In the genomic region with DNA sequence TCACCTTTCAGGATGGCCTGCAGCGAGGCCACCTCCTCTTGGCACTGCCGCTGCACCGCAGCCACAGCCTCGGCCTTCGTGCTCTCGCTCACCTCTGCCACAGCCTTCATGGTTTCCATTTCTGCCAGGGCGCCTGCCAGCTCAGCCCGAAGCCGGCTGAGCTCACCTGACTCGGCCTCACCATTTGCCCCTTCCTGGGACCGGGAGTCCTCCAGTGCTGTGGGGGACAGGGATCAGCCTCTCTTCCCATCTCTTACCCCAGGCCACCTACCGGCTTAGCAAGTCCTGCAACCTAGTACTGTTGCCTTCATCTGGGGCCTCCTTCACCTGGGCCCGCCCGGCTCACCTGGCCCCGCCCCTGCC, we compare ENCODE assay signal across 8 cellular contexts. TPM values are rescaled to one million over a fixed set of nuclear protein-coding genes. Genes with fewer than 3 reads are reported as not detected.
DNase-seq lines count a peak whose midpoint lies in the region; ATAC-seq and TF ChIP-seq lines count a peak whose summit lies in the region.

No MANE protein-coding gene starts in this region.

- H3K27ac ChIP-seq in SJCRH30, result no peak overlapping the region; the same call in 1 of the 2 replicates
- H3K27ac ChIP-seq in foreskin keratinocyte, result no peak overlapping the region
- no peak overlapping the region for H3K27ac ChIP-seq in smooth muscle cell (ENCODE audit: low read depth)

- peak overlapping the region; percentile 67 for H2AFZ ChIP-seq in smooth muscle cell (ENCODE audit: low read depth)

- 17% methylated on average over 10 of the region's 15 CpGs for WGBS in smooth muscle cell (ENCODE audit: low lambda C conversion rate)

- H3K36me3 ChIP-seq in SJCRH30 (no peaks in the 10 kb centered on the region), smooth muscle cell (ENCODE audit: low read depth) (no peaks in the 10 kb centered on the region)

- H3K9me3 ChIP-seq in SJCRH30 (replicated peaks) (no peaks in the 10 kb centered on the region), smooth muscle cell (replicated peaks; ENCODE audit: low read depth) (no peaks in the 10 kb centered on the region)

- H3K79me2 ChIP-seq in smooth muscle cell (ENCODE audit: low read depth), result no peaks in the 10 kb centered on the region

- no peak for DNase-seq in SJCRH30
- DNase-seq in foreskin keratinocyte, result no peak
- DNase-seq in smooth muscle cell (lab: John Stamatoyannopoulos, UW; ENCODE audit: unreplicated experiment), result no peak
- DNase-seq in superior temporal gyrus (ENCODE audit: extremely low spot score), result no peak

- H3K4me3 ChIP-seq in SJCRH30 (peak overlapping the region; percentile 86), smooth muscle cell (peak overlapping the region; percentile 95)

- H3K27me3 ChIP-seq in SJCRH30 (no peaks in the 10 kb centered on the region), foreskin keratinocyte (no peaks in the 10 kb centered on the region), smooth muscle cell (ENCODE audit: low read depth) (no peaks in the 10 kb centered on the region)

- H3K9ac ChIP-seq in smooth muscle cell (ENCODE audit: low read depth), result no peak overlapping the region

- H3F3A ChIP-seq in smooth muscle cell (ENCODE audit: low read depth), result peaks cover 2% of the 10 kb centered on the region

- ATAC-seq in GM21717 (IDR thresholded peaks at IDR 0.05; ENCODE audit: unreplicated experiment) (peak; percentile 12), foreskin keratinocyte (no peak), GM19455 (IDR thresholded peaks at IDR 0.05; ENCODE audit: unreplicated experiment) (no peak), HG02678 (IDR thresholded peaks at IDR 0.05; ENCODE audit: unreplicated experiment) (no peak), HG03135 (IDR thresholded peaks at IDR 0.05; ENCODE audit: unreplicated experiment) (no peak)

- no peaks in the 10 kb centered on the region for H3K4me1 ChIP-seq in SJCRH30
- peaks cover 5% of the 10 kb centered on the region for H3K4me1 ChIP-seq in foreskin keratinocyte
- peaks cover 4% of the 10 kb centered on the region for H3K4me1 ChIP-seq in smooth muscle cell (ENCODE audit: low read depth)

- TF ChIP-seq CTCF in foreskin keratinocyte (conservative IDR thresholded peaks at IDR 0.05), result peak; percentile 60
- no peak for TF ChIP-seq CTCF in smooth muscle cell (IDR thresholded peaks at IDR 0.05; ENCODE audit: borderline replicate concordance, insufficient read depth, poor library complexity, severe bottlenecking)

- no peaks in the 10 kb centered on the region for H4K20me1 ChIP-seq in smooth muscle cell (ENCODE audit: low read depth)

- H3K4me2 ChIP-seq in smooth muscle cell, result peak overlapping the region; percentile 85

RNA-seq across cellular contexts. Expression of a gene that starts 0.7 kb away (rescaled TPM):
- total RNA-seq in SJCRH30 (2014; rRNA removed; shearing (Covaris generic)), result 7.4 and 8.1 TPM in 2 replicates
- 16.2 and 16.6 TPM in 2 replicates for total RNA-seq in foreskin keratinocyte
- 13.6 and 14.8 TPM in 2 replicates for polyA plus RNA-seq in foreskin keratinocyte
- 9.2 and 16.6 TPM in 2 replicates for total RNA-seq in smooth muscle cell
- 14.5 and 14.7 TPM in 2 replicates for polyA plus RNA-seq in smooth muscle cell

RNA-seq across cellular contexts. Expression of a gene that starts 7.4 kb away (rescaled TPM):
- 0.10 TPM in 1 of 2 replicates, not detected in the other for total RNA-seq in SJCRH30 (2014; rRNA removed; shearing (Covaris generic))
- not detected in 2 replicates for total RNA-seq in foreskin keratinocyte
- not detected in 2 replicates for polyA plus RNA-seq in foreskin keratinocyte
- not detected in 2 replicates for total RNA-seq in smooth muscle cell
- polyA plus RNA-seq in smooth muscle cell, result not detected in 2 replicates

RNA-seq across cellular contexts. Expression of a gene that starts 26.4 kb away (rescaled TPM):
- 20.2 and 29.5 TPM in 2 replicates for total RNA-seq in SJCRH30 (2014; rRNA removed; shearing (Covaris generic))
- total RNA-seq in foreskin keratinocyte (30.4 and 31.2 TPM in 2 replicates), smooth muscle cell (9.7 and 19.0 TPM in 2 replicates)
- polyA plus RNA-seq in foreskin keratinocyte (17.0 and 19.6 TPM in 2 replicates), smooth muscle cell (13.1 and 15.2 TPM in 2 replicates)

RNA-seq across cellular contexts. Expression of a gene that starts 46.1 kb away (rescaled TPM):
- total RNA-seq in SJCRH30 (2014; rRNA removed; shearing (Covaris generic)), result 21.8 and 24.8 TPM in 2 replicates
- total RNA-seq in foreskin keratinocyte, result 0.21 and 0.24 TPM in 2 replicates
- polyA plus RNA-seq in foreskin keratinocyte, result 0.27 and 0.57 TPM in 2 replicates
- total RNA-seq in smooth muscle cell, result 0.09 and 0.36 TPM in 2 replicates
- polyA plus RNA-seq in smooth muscle cell, result 0.87 and 1.2 TPM in 2 replicates

RNA-seq across cellular contexts. Expression of a gene that starts 50.2 kb away (rescaled TPM):
- total RNA-seq in SJCRH30 (2014; rRNA removed; shearing (Covaris generic)), result 22.1 and 23.5 TPM in 2 replicates
- total RNA-seq in foreskin keratinocyte (33.1 and 34.9 TPM in 2 replicates), smooth muscle cell (28.6 and 29.8 TPM in 2 replicates)
- polyA plus RNA-seq in foreskin keratinocyte (35.9 and 39.9 TPM in 2 replicates), smooth muscle cell (109 and 113 TPM in 2 replicates)
